Comparison of ENCODE assay signal across 17 cellular contexts in the genomic region with DNA sequence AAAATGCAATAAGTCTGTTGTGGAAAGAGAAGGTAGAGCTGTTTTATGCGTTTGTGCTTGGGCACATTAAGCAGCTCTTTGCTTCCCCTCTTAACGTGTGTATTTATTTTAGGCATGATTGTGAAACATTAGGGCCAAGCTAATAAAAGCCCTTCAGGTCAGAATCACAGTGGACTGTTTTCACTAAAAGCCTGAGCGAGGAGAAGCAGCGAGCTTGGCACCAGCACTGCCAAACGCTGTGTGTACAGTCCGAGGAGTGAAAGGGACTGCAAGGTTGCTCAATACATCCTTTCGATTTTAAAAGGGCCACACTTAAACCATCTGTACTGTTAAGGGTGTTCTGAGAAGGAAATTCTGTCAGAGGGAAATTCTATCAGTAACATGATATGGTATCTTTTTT.
DNase-seq lines count a peak whose midpoint lies in the region; ATAC-seq, FAIRE-seq and TF ChIP-seq lines count a peak whose summit lies in the region.
"Had no signal": no experiment of that assay in that cellular context is flagged by ENCODE, and none has a peak within 500 bp of the region (broad histone marks: within the 10 kb centered on the region; RNA-seq: fewer than 3 reads in every experiment).

No MANE protein-coding gene starts in this region.

- no peak for TF ChIP-seq POLR2A in HepG2 (IDR thresholded peaks at IDR 0.05; ENCODE audit: insufficient read depth in 1 of 2, low read depth in 2 of 2, low read length in 2 of 2)

- H3K4me2 ChIP-seq in HepG2 (ENCODE audit: low read depth, low read length) = no peak overlapping the region

- 62% methylated on average over 7 of the region's 7 CpGs for WGBS in HepG2 (ENCODE audit: low lambda C conversion rate)

- TF ChIP-seq CTCF in HepG2 (CRISPR knock-in tag; IDR thresholded peaks at IDR 0.05) = no peak
- TF ChIP-seq CTCF in GM20000 (IDR thresholded peaks at IDR 0.05; ENCODE audit: extremely low read depth, missing control alignments) = no peak

- BruUV-seq in HepG2 (replicated peaks; lab: Mats Ljungman, UMichigan) = no TSS peak

- no peaks in the 10 kb centered on the region for H3K9me3 ChIP-seq in adipocyte (ENCODE audit: control insufficient read depth, low read length)
- no peaks in the 10 kb centered on the region for H3K9me3 ChIP-seq in HepG2 (ENCODE audit: low read length)
- H3K9me3 ChIP-seq: neutrophil had no signal

- H3K4me1 ChIP-seq in adipocyte (ENCODE audit: control insufficient read depth, insufficient read depth, low read length) (peaks cover 34% of the 10 kb centered on the region), HepG2 (ENCODE audit: insufficient read depth, low read length) (no peaks in the 10 kb centered on the region)

- peak; percentile 39 for DNase-seq in AG08396 (ENCODE audit: low spot score)
- DNase-seq in MV-4-11 (lab: John Stamatoyannopoulos, UW) = peak; percentile 27
- DNase-seq in adipocyte (ENCODE audit: low read depth) = no peak
- peak; percentile 2 for DNase-seq in HepG2 (ENCODE audit: low spot score)
- no peak for DNase-seq in activated CD4-positive, alpha-beta memory T cell treated with anti-CD3 and anti-CD28 coated beads, Interleukin-2, amount 10 ng/mL, durations not matched to agents 7 days and 5 days
- DNase-seq in GM20000 (ENCODE audit: low spot score) = no peak
- DNase-seq: activated CD4-positive, alpha-beta T cell treated with anti-CD3 and anti-CD28 coated beads for 36 hours; activated T-cell treated with anti-CD3 and anti-CD28 coated beads, Interleukin-2, amount 50 U/mL, for 48 hours; DMS79; midbrain; NCI-H2171; T-helper 2 cell had no signal

- TF ChIP-seq EP300 in HepG2 (IDR thresholded peaks at IDR 0.05; ENCODE audit: low read depth in 2 of 2, low read length in 2 of 2) (no peak), HepG2 (CRISPR knock-in tag; IDR thresholded peaks at IDR 0.05; ENCODE audit: borderline replicate concordance) (no peak)

- no peak overlapping the region for H2AFZ ChIP-seq in HepG2 (ENCODE audit: low read length)

- no peak overlapping the region for H3K27ac Mint-ChIP-seq in activated CD4-positive, alpha-beta memory T cell treated with anti-CD3 and anti-CD28 coated beads, Interleukin-2, amount 10 ng/mL, durations not matched to agents 7 days and 5 days
- H3K27ac Mint-ChIP-seq: activated CD4-positive, alpha-beta T cell treated with anti-CD3 and anti-CD28 coated beads for 36 hours had no signal

- peak overlapping the region; percentile 3 for H3K9ac ChIP-seq in adipocyte (ENCODE audit: low read length)
- no peak overlapping the region for H3K9ac ChIP-seq in HepG2 (ENCODE audit: insufficient read depth, low read depth, low read length)

- H3K4me3 ChIP-seq in adipocyte (ENCODE audit: low read length) (peak overlapping the region; percentile 48), HepG2 (replicated peaks in 1 of 3; ENCODE audit: insufficient read depth in 1 of 3, low read depth in 2 of 3, low read length in 3 of 3) (no peak overlapping the region)

- H3K27ac ChIP-seq in HepG2 (ENCODE audit: extremely low read length, insufficient read depth, low read length) = no peak overlapping the region
- H3K27ac ChIP-seq: neutrophil had no signal

- FAIRE-seq in HepG2 (lab: Jason Lieb, UNC) = no peak
- FAIRE-seq: colon, RCC 7860 had no signal

- intact Hi-C loops in HepG2 (cut with micrococcal nuclease; ENCODE audit: unreplicated experiment) = no loop called here

- POLR2A ChIA-PET in HepG2 (lab: Yijun Ruan, JAX) = no interaction called here
- POLR2A ChIA-PET in activated CD4-positive, alpha-beta memory T cell treated with anti-CD3 and anti-CD28 coated beads, Interleukin-2, amount 10 ng/mL, durations not matched to agents 7 days and 5 days (lab: Charles Lee) = no interaction called here

- H3K9me3 Mint-ChIP-seq in activated CD4-positive, alpha-beta memory T cell treated with anti-CD3 and anti-CD28 coated beads, Interleukin-2, amount 10 ng/mL, durations not matched to agents 7 days and 5 days = no peaks in the 10 kb centered on the region

- CTCF ChIA-PET in HepG2 (lab: Yijun Ruan, JAX; ENCODE audit: low intra/inter-chr PET ratio, low total read pairs) = no interaction called here
- CTCF ChIA-PET in activated CD4-positive, alpha-beta memory T cell treated with anti-CD3 and anti-CD28 coated beads, Interleukin-2, amount 10 ng/mL, durations not matched to agents 7 days and 5 days (lab: Charles Lee) = no interaction called here

- no peaks in the 10 kb centered on the region for H3K36me3 Mint-ChIP-seq in activated CD4-positive, alpha-beta memory T cell treated with anti-CD3 and anti-CD28 coated beads, Interleukin-2, amount 10 ng/mL, durations not matched to agents 7 days and 5 days (ENCODE audit: low read depth)

- in situ Hi-C loops in HepG2 (cut with HindIII; ENCODE audit: extremely low pct_ligation_motif_present, low pct_unique_long_range_greater_than_20kb) = no loop called here

- H4K20me1 ChIP-seq in HepG2 (ENCODE audit: insufficient read depth, low read length) = no peaks in the 10 kb centered on the region

- H3K4me1 Mint-ChIP-seq in activated CD4-positive, alpha-beta memory T cell treated with anti-CD3 and anti-CD28 coated beads, Interleukin-2, amount 10 ng/mL, durations not matched to agents 7 days and 5 days = peaks cover 7% of the 10 kb centered on the region

- no peaks in the 10 kb centered on the region for H3K36me3 ChIP-seq in adipocyte (ENCODE audit: control insufficient read depth, insufficient read depth, low read length, severe bottlenecking)
- peaks cover 10 to 48% of the 10 kb centered on the region in 2 experiments for H3K36me3 ChIP-seq in HepG2 (replicated peaks in 1 of 2; ENCODE audit: control insufficient read depth in 1 of 2, insufficient read depth in 2 of 2, low read length in 2 of 2)
- H3K36me3 ChIP-seq: neutrophil had no signal

- peaks cover 10% of the 10 kb centered on the region for H3K27me3 ChIP-seq in adipocyte (replicated peaks; ENCODE audit: control insufficient read depth, insufficient read depth, low read length)
- no peaks in the 10 kb centered on the region for H3K27me3 ChIP-seq in HepG2 (ENCODE audit: control insufficient read depth in 1 of 2, insufficient read depth in 2 of 2, low read length in 2 of 2)

- H3K27me3 Mint-ChIP-seq in activated CD4-positive, alpha-beta memory T cell treated with anti-CD3 and anti-CD28 coated beads, Interleukin-2, amount 10 ng/mL, durations not matched to agents 7 days and 5 days = no peaks in the 10 kb centered on the region
- H3K27me3 Mint-ChIP-seq: activated CD4-positive, alpha-beta T cell treated with anti-CD3 and anti-CD28 coated beads for 36 hours had no signal

- no peak overlapping the region for H3K4me3 Mint-ChIP-seq in activated CD4-positive, alpha-beta memory T cell treated with anti-CD3 and anti-CD28 coated beads, Interleukin-2, amount 10 ng/mL, durations not matched to agents 7 days and 5 days
- H3K4me3 Mint-ChIP-seq: activated CD4-positive, alpha-beta T cell treated with anti-CD3 and anti-CD28 coated beads for 36 hours had no signal

- no peaks in the 10 kb centered on the region for H3K79me2 ChIP-seq in HepG2 (ENCODE audit: insufficient read depth, low read length)

- TF ChIP-seq RAD21 in HepG2 (CRISPR knock-in tag; IDR thresholded peaks at IDR 0.05) = no peak

- 0 out of 3 replicates have a peak, but pooled peaks have one; percentile 35 for ATAC-seq in HepG2
- no peak for ATAC-seq in GM21576 (IDR thresholded peaks at IDR 0.05; ENCODE audit: unreplicated experiment)
- no peak for ATAC-seq in HG02840 (IDR thresholded peaks at IDR 0.05; ENCODE audit: low FRiP score, unreplicated experiment)
- ATAC-seq: activated CD4-positive, alpha-beta T cell treated with anti-CD3 and anti-CD28 coated beads for 36 hours had no signal

TF ChIP-seq in HepG2, 621 proteins besides CTCF, POLR2A, EP300 and RAD21:
- peak; percentile 42; the same call in 1 of the 2 replicates for TF ChIP-seq CEBPB (IDR thresholded peaks at IDR 0.05; ENCODE audit: borderline replicate concordance, low read depth, low read length)
- TF ChIP-seq, protein P1, sequence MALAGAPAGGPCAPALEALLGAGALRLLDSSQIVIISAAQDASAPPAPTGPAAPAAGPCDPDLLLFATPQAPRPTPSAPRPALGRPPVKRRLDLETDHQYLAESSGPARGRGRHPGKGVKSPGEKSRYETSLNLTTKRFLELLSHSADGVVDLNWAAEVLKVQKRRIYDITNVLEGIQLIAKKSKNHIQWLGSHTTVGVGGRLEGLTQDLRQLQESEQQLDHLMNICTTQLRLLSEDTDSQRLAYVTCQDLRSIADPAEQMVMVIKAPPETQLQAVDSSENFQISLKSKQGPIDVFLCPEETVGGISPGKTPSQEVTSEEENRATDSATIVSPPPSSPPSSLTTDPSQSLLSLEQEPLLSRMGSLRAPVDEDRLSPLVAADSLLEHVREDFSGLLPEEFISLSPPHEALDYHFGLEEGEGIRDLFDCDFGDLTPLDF (CRISPR knock-in tag; IDR thresholded peaks at IDR 0.05) = no peak

Comparison
In these comparisons a context has a peak if more than half of its experiments do, and no peak if none do; other contexts are left out.
1. DNase-seq: peak in AG08396 (single experiment), MV-4-11 (single experiment) and HepG2 (single experiment); none in adipocyte (single experiment), activated CD4-positive, alpha-beta memory T cell treated with anti-CD3 and anti-CD28 coated beads, Interleukin-2, amount 10 ng/mL, durations not matched to agents 7 days and 5 days (single experiment) and GM20000 (single experiment).